In genomic region chr2:100923461-100924020, GRCh38 we compare ENCODE assay signal across 23 cellular contexts.
A peak's percentile ranks its signal among the peaks of the same experiment; 100 is the strongest.
DNase-seq lines count a peak whose midpoint lies in the region; ATAC-seq and TF ChIP-seq lines count a peak whose summit lies in the region.
"Had no signal": no experiment of that assay in that cellular context is flagged by ENCODE, and none has a peak within 500 bp of the region (broad histone marks: within the 10 kb centered on the region; RNA-seq: fewer than 3 reads in every experiment).

No MANE protein-coding gene starts in this region.

- H3K9me3 Mint-ChIP-seq in activated naive CD4-positive, alpha-beta T cell treated with anti-CD3 and anti-CD28 coated beads, Interleukin-2, amount 50 U/mL, for 72 hours, result no peaks in the 10 kb centered on the region
- H3K9me3 Mint-ChIP-seq in activated naive CD4-positive, alpha-beta T cell treated with anti-CD3 and anti-CD28 coated beads, Interleukin-2, amount 10 ng/mL, durations not matched to agents 7 days and 5 days, result no peaks in the 10 kb centered on the region
- no peaks in the 10 kb centered on the region for H3K9me3 Mint-ChIP-seq in T-cell
- no peaks in the 10 kb centered on the region for H3K9me3 Mint-ChIP-seq in activated CD4-positive, alpha-beta T cell treated with anti-CD3 and anti-CD28 coated beads, Interleukin-2, amount 10 ng/mL, durations not matched to agents 7 days and 5 days
- H3K9me3 Mint-ChIP-seq: natural killer cell treated with Interleukin-12 subunit alpha and Interleukin-12 subunit beta and Interleukin-15 and Interleukin-18, amount 100 ng/mL, for 72 hours had no signal

- POLR2A ChIA-PET in T-cell (lab: Charles Lee), result no interaction called here
- POLR2A ChIA-PET in activated CD4-positive, alpha-beta T cell treated with anti-CD3 and anti-CD28 coated beads, Interleukin-2, amount 10 ng/mL, durations not matched to agents 7 days and 5 days (lab: Charles Lee), result no interaction called here

- H3K9me3 ChIP-seq in right atrium auricular region (no peaks in the 10 kb centered on the region), spleen (no peaks in the 10 kb centered on the region)
- H3K9me3 ChIP-seq: BLaER1, vagina had no signal

- TF ChIP-seq POLR2A in spleen (IDR thresholded peaks at IDR 0.05), result no peak

- no peak for DNase-seq in activated naive CD4-positive, alpha-beta T cell treated with anti-CD3 and anti-CD28 coated beads, Interleukin-2, amount 50 U/mL, for 72 hours (ENCODE audit: low spot score in 2 of 2)
- DNase-seq in activated naive CD4-positive, alpha-beta T cell treated with anti-CD3 and anti-CD28 coated beads, Interleukin-2, amount 10 ng/mL, durations not matched to agents 7 days and 5 days, result no peak
- DNase-seq in T-cell (no peak), right atrium auricular region (ENCODE audit: low spot score) (peak; percentile 52), spleen (no peak), inferior parietal cortex (ENCODE audit: extremely low spot score) (no peak)
- no peak for DNase-seq in activated CD4-positive, alpha-beta T cell treated with anti-CD3 and anti-CD28 coated beads, Interleukin-2, amount 10 ng/mL, durations not matched to agents 7 days and 5 days
- DNase-seq: activated CD8-positive, alpha-beta memory T cell treated with anti-CD3 and anti-CD28 coated beads, Interleukin-2, amount 50 U/mL, for 4 hours; activated effector memory CD4-positive, alpha-beta T cell treated with anti-CD3 and anti-CD28 coated beads, Interleukin-2, amount 50 U/mL, for 16 hours; anterior cingulate cortex; caudate nucleus; erythroblast; mesendoderm; NCI-H1048; NCI-H187 treated with DMSO at 0.1 percent for 48 hours; NCI-H748 treated with DMSO at 0.1 percent for 48 hours; substantia nigra; T-helper 1 cell had no signal

- peaks cover 0 to 28% of the 10 kb centered on the region in 2 donors for H3K4me1 ChIP-seq in right atrium auricular region
- peaks cover 0 to 20% (median 3%) of the 10 kb centered on the region in 6 donors for H3K4me1 ChIP-seq in spleen
- H3K4me1 ChIP-seq: BLaER1, parathyroid adenoma, vagina had no signal

- H3K4me1 Mint-ChIP-seq in activated naive CD4-positive, alpha-beta T cell treated with anti-CD3 and anti-CD28 coated beads, Interleukin-2, amount 10 ng/mL, durations not matched to agents 7 days and 5 days, result peaks cover 17% of the 10 kb centered on the region
- H3K4me1 Mint-ChIP-seq in T-cell, result peaks cover 5 to 19% (median 16%) of the 10 kb centered on the region in 3 donors
- peaks cover 15% of the 10 kb centered on the region for H3K4me1 Mint-ChIP-seq in activated CD4-positive, alpha-beta T cell treated with anti-CD3 and anti-CD28 coated beads, Interleukin-2, amount 10 ng/mL, durations not matched to agents 7 days and 5 days

- H3K27me3 ChIP-seq in right atrium auricular region, result no peaks in the 10 kb centered on the region
- no peaks in the 10 kb centered on the region for H3K27me3 ChIP-seq in spleen (replicated peaks in 1 of 7)
- H3K27me3 ChIP-seq: BLaER1, vagina had no signal

- H3K36me3 Mint-ChIP-seq in activated naive CD4-positive, alpha-beta T cell treated with anti-CD3 and anti-CD28 coated beads, Interleukin-2, amount 50 U/mL, for 72 hours, result peaks cover 4 to 12% of the 10 kb centered on the region in 2 donors
- H3K36me3 Mint-ChIP-seq in activated naive CD4-positive, alpha-beta T cell treated with anti-CD3 and anti-CD28 coated beads, Interleukin-2, amount 10 ng/mL, durations not matched to agents 7 days and 5 days, result peaks cover 2% of the 10 kb centered on the region
- H3K36me3 Mint-ChIP-seq in T-cell, result no peaks in the 10 kb centered on the region
- H3K36me3 Mint-ChIP-seq in activated CD4-positive, alpha-beta T cell treated with anti-CD3 and anti-CD28 coated beads, Interleukin-2, amount 10 ng/mL, durations not matched to agents 7 days and 5 days (ENCODE audit: low read depth), result no peaks in the 10 kb centered on the region
- H3K36me3 Mint-ChIP-seq: natural killer cell treated with Interleukin-12 subunit alpha and Interleukin-12 subunit beta and Interleukin-15 and Interleukin-18, amount 100 ng/mL, for 72 hours had no signal

- H3K36me3 ChIP-seq in right atrium auricular region (peaks cover 14% of the 10 kb centered on the region), spleen (no peaks in the 10 kb centered on the region)
- H3K36me3 ChIP-seq: BLaER1, vagina had no signal

- H3K27ac ChIP-seq in right atrium auricular region (peak overlapping the region; percentile 76 to 89), spleen (peak overlapping the region in 5 of 8 donors; percentile 81 to 89 (median 84))
- H3K27ac ChIP-seq: BLaER1, parathyroid adenoma had no signal

- H3K27me3 Mint-ChIP-seq in activated naive CD4-positive, alpha-beta T cell treated with anti-CD3 and anti-CD28 coated beads, Interleukin-2, amount 10 ng/mL, durations not matched to agents 7 days and 5 days, result no peaks in the 10 kb centered on the region
- H3K27me3 Mint-ChIP-seq in T-cell, result no peaks in the 10 kb centered on the region
- H3K27me3 Mint-ChIP-seq in activated CD4-positive, alpha-beta T cell treated with anti-CD3 and anti-CD28 coated beads, Interleukin-2, amount 10 ng/mL, durations not matched to agents 7 days and 5 days, result no peaks in the 10 kb centered on the region

- no peak for ATAC-seq in activated naive CD4-positive, alpha-beta T cell treated with anti-CD3 and anti-CD28 coated beads, Interleukin-2, amount 50 U/mL, for 72 hours
- ATAC-seq in T-cell (replicated peaks in 1 of 4), result no peak
- no peak for ATAC-seq in GM19463 (IDR thresholded peaks at IDR 0.05; ENCODE audit: unreplicated experiment)

- H3K4me3 Mint-ChIP-seq in activated naive CD4-positive, alpha-beta T cell treated with anti-CD3 and anti-CD28 coated beads, Interleukin-2, amount 10 ng/mL, durations not matched to agents 7 days and 5 days, result no peak overlapping the region
- no peak overlapping the region for H3K4me3 Mint-ChIP-seq in T-cell
- H3K4me3 Mint-ChIP-seq in activated CD4-positive, alpha-beta T cell treated with anti-CD3 and anti-CD28 coated beads, Interleukin-2, amount 10 ng/mL, durations not matched to agents 7 days and 5 days, result no peak overlapping the region

- peak overlapping the region; percentile 92 to 93 for H3K27ac Mint-ChIP-seq in activated naive CD4-positive, alpha-beta T cell treated with anti-CD3 and anti-CD28 coated beads, Interleukin-2, amount 50 U/mL, for 72 hours
- H3K27ac Mint-ChIP-seq in activated naive CD4-positive, alpha-beta T cell treated with anti-CD3 and anti-CD28 coated beads, Interleukin-2, amount 10 ng/mL, durations not matched to agents 7 days and 5 days, result no peak overlapping the region
- H3K27ac Mint-ChIP-seq in T-cell, result peak overlapping the region; percentile 89 to 90
- H3K27ac Mint-ChIP-seq in activated CD4-positive, alpha-beta T cell treated with anti-CD3 and anti-CD28 coated beads, Interleukin-2, amount 10 ng/mL, durations not matched to agents 7 days and 5 days, result no peak overlapping the region

- CTCF ChIA-PET in activated naive CD4-positive, alpha-beta T cell treated with anti-CD3 and anti-CD28 coated beads, Interleukin-2, amount 10 ng/mL, durations not matched to agents 7 days and 5 days (lab: Charles Lee), result no interaction called here
- CTCF ChIA-PET in T-cell (lab: Charles Lee), result no interaction called here
- CTCF ChIA-PET in activated CD4-positive, alpha-beta T cell treated with anti-CD3 and anti-CD28 coated beads, Interleukin-2, amount 10 ng/mL, durations not matched to agents 7 days and 5 days (lab: Charles Lee), result interaction anchor here (0.9 to 1.3 kb wide), 2 partner anchors 10 to 14 kb away, joined by 3 to 6 read pairs; no protein-coding TSS in a partner anchor

- H3K4me3 ChIP-seq in right atrium auricular region (no peak overlapping the region), spleen (no peak overlapping the region)
- H3K4me3 ChIP-seq: BLaER1 had no signal

- TF ChIP-seq CTCF in right atrium auricular region (IDR thresholded peaks at IDR 0.05), result no peak
- no peak for TF ChIP-seq CTCF in spleen (IDR thresholded peaks at IDR 0.05 in 8 of 11, conservative IDR thresholded peaks at IDR 0.05 in 3 of 11)

- WGBS in spleen, 5 donors, result 85 to 92% (median 89%) methylated on average over 8 to 9 of the region's 9 CpGs

- intact Hi-C loops in spleen (cut with DNase I; ENCODE audit: low total_unique reads), result no loop called here

Comparison
In these comparisons a context has a peak if more than half of its experiments do, and no peak if none do; other contexts are left out.
1. H3K27ac Mint-ChIP-seq: peak in activated naive CD4-positive, alpha-beta T cell treated with anti-CD3 and anti-CD28 coated beads, Interleukin-2, amount 50 U/mL, for 72 hours (2 of 2) and T-cell (2 of 2); none in activated naive CD4-positive, alpha-beta T cell treated with anti-CD3 and anti-CD28 coated beads, Interleukin-2, amount 10 ng/mL, durations not matched to agents 7 days and 5 days (single experiment) and activated CD4-positive, alpha-beta T cell treated with anti-CD3 and anti-CD28 coated beads, Interleukin-2, amount 10 ng/mL, durations not matched to agents 7 days and 5 days (single experiment).